19 cellular contexts compared by ENCODE assay signal in genomic region chr1:167229719-167230385, GRCh38. TPM values are rescaled to one million over a fixed set of nuclear protein-coding genes. Genes with fewer than 3 reads are reported as not detected.
DNase-seq lines count a peak whose midpoint lies in the region; ATAC-seq, FAIRE-seq and TF ChIP-seq lines count a peak whose summit lies in the region.
"Had no signal": no experiment of that assay in that cellular context is flagged by ENCODE, and none has a peak within 500 bp of the region (broad histone marks: within the 10 kb centered on the region; RNA-seq: fewer than 3 reads in every experiment).

No MANE protein-coding gene starts in this region.

- no peaks in the 10 kb centered on the region for H3K27me3 ChIP-seq in trophoblast cell (ENCODE audit: insufficient read depth, low read length)
- H3K27me3 ChIP-seq: testis had no signal

- H3K14ac ChIP-seq in trophoblast cell (ENCODE audit: low read length) = no peak overlapping the region

- no peak overlapping the region for H3K4me3 ChIP-seq in trophoblast cell (ENCODE audit: low read depth, low read length)
- H3K4me3 ChIP-seq: left ventricle myocardium inferior, testis had no signal

- intact Hi-C loops in activated B cell treated with CpG ODN at 0.5 μM for 24 hours (cut with micrococcal nuclease) = loop anchor here (2.0 to 10.0 kb wide), 2 partner anchors 17 to 1595 kb away; partner anchors contain the start of gene MGST3

- peak overlapping the region; percentile 49 for H2BK12ac ChIP-seq in trophoblast cell (ENCODE audit: low read length)

- H3K36me3 ChIP-seq in trophoblast cell (ENCODE audit: control insufficient read depth in 1 of 2, insufficient read depth in 2 of 2, low read length in 2 of 2) = no peaks in the 10 kb centered on the region
- H3K36me3 ChIP-seq: left ventricle myocardium inferior had no signal

- H3K4me2 ChIP-seq in trophoblast cell (ENCODE audit: low read length) = no peak overlapping the region

- H4K12ac ChIP-seq in trophoblast cell (ENCODE audit: low read depth, low read length) = no peak overlapping the region

- no peaks in the 10 kb centered on the region for H3K9me3 Mint-ChIP-seq in activated B cell treated with CpG ODN at 0.5 μM for 24 hours
- H3K9me3 Mint-ChIP-seq: endodermal cell had no signal

- no peaks in the 10 kb centered on the region for H3K36me3 Mint-ChIP-seq in activated B cell treated with CpG ODN at 0.5 μM for 24 hours (ENCODE audit: low read depth)

- H4K91ac ChIP-seq in trophoblast cell (ENCODE audit: low read depth, low read length) = no peak overlapping the region

- no peak overlapping the region for H4K8ac ChIP-seq in trophoblast cell (ENCODE audit: low read depth, low read length)

- H3K18ac ChIP-seq in trophoblast cell (ENCODE audit: low read length) = peak overlapping the region; percentile 78

- H3K79me2 ChIP-seq in trophoblast cell (ENCODE audit: control insufficient read depth, insufficient read depth, low read length, poor library complexity) = peaks cover 7% of the 10 kb centered on the region

- TF ChIP-seq CTCF in activated B cell treated with CpG ODN at 0.5 μM for 24 hours (IDR thresholded peaks at IDR 0.05) = no peak

- H3K27me3 Mint-ChIP-seq in activated B cell treated with CpG ODN at 0.5 μM for 24 hours = no peaks in the 10 kb centered on the region
- H3K27me3 Mint-ChIP-seq: T-helper 17 cell had no signal

- no peaks in the 10 kb centered on the region for H3K9me3 ChIP-seq in trophoblast cell (ENCODE audit: insufficient read depth, low read depth, low read length)
- H3K9me3 ChIP-seq: left ventricle myocardium inferior, testis had no signal

- no peak for DNase-seq in GM12892 (ENCODE audit: insufficient read length)
- DNase-seq in MV-4-11 (lab: John Stamatoyannopoulos, UW) = peak; percentile 64
- no peak for DNase-seq in activated B cell treated with CpG ODN at 0.5 μM for 24 hours
- DNase-seq in trophoblast cell = no peak
- no peak for DNase-seq in mucosa of gallbladder (ENCODE audit: low spot score)
- DNase-seq in central memory CD4-positive, alpha-beta T cell = no peak
- DNase-seq: activated naive CD4-positive, alpha-beta T cell; anterior cingulate cortex; cerebellar nuclear complex; DND-41; endodermal cell; left ventricle myocardium inferior; NCI-H2029; stimulated activated CD4-positive, alpha-beta T cell treated with anti-CD3 and anti-CD28 coated beads, Interleukin-4, amount 100 ng/mL, for 24 hours; stimulated activated CD8-positive, alpha-beta memory T cell treated with anti-CD3 and anti-CD28 coated beads, Interleukin-4, amount 100 ng/mL, for 48 hours; T-helper 17 cell; testis had no signal

- no peak overlapping the region for H3K23ac ChIP-seq in trophoblast cell (ENCODE audit: low read length)

- no peak overlapping the region for H3K27ac ChIP-seq in trophoblast cell (ENCODE audit: low read depth, low read length)
- H3K27ac ChIP-seq: left ventricle myocardium inferior, RWPE1, testis had no signal

- peaks cover 67% of the 10 kb centered on the region for H3K4me1 Mint-ChIP-seq in activated B cell treated with CpG ODN at 0.5 μM for 24 hours

- peak; percentile 17 for FAIRE-seq in GM12892 (lab: Jason Lieb, UNC)

- no peak overlapping the region for H2BK120ac ChIP-seq in trophoblast cell (ENCODE audit: insufficient read depth, low read length, poor library complexity)

- WGBS in trophoblast cell (ENCODE audit: extremely low coverage, insufficient coverage, insufficient read length) = no CpG with 5 or more reads among the region's 2 CpGs

- no peak overlapping the region for H2BK5ac ChIP-seq in trophoblast cell (ENCODE audit: low read depth, low read length, poor library complexity)

- POLR2A ChIA-PET in activated B cell treated with CpG ODN at 0.5 μM for 24 hours (lab: Charles Lee) = interaction anchor here (0.6 kb wide), 1 partner anchor 9 kb away, joined by 5 read pairs; the partner anchor contains the start of gene POU2F1

- peaks cover 0 to 2% of the 10 kb centered on the region in 2 experiments for H3K4me1 ChIP-seq in trophoblast cell (ENCODE audit: control insufficient read depth in 1 of 2, insufficient read depth in 2 of 2, low read length in 2 of 2)

- H3K4me3 Mint-ChIP-seq in activated B cell treated with CpG ODN at 0.5 μM for 24 hours = no peak overlapping the region
- H3K4me3 Mint-ChIP-seq: endodermal cell, T-helper 17 cell had no signal

- no peak for TF ChIP-seq POLR2A in GM12892 (IDR thresholded peaks at IDR 0.05; ENCODE audit: low read depth, low read length)

- CTCF ChIA-PET in activated B cell treated with CpG ODN at 0.5 μM for 24 hours (lab: Charles Lee) = no interaction called here

- no peak overlapping the region for H2AFZ ChIP-seq in trophoblast cell (ENCODE audit: insufficient read depth, low read length, poor library complexity)

- H3K79me1 ChIP-seq in trophoblast cell (ENCODE audit: low read length) = no peaks in the 10 kb centered on the region

- no peak overlapping the region for H2AK5ac ChIP-seq in trophoblast cell (ENCODE audit: low read length)

- H3K4ac ChIP-seq in trophoblast cell (ENCODE audit: low read depth, low read length) = peak overlapping the region; percentile 79

- no peak overlapping the region for H3K9ac ChIP-seq in trophoblast cell (ENCODE audit: low read length)

- H3K27ac Mint-ChIP-seq in activated B cell treated with CpG ODN at 0.5 μM for 24 hours = no peak overlapping the region
- H3K27ac Mint-ChIP-seq: endodermal cell, T-helper 17 cell had no signal

- ATAC-seq in activated B cell treated with CpG ODN at 0.5 μM for 24 hours (ENCODE audit: low read depth) (peak; percentile 31), GM21825 (IDR thresholded peaks at IDR 0.05; ENCODE audit: unreplicated experiment) (no peak)
- ATAC-seq: T-helper 17 cell had no signal

RNA-seq across cellular contexts. Expression of gene POU2F1, which starts 9.2 kb away (rescaled TPM):
- 8.3 TPM for polyA plus RNA-seq in GM12892 (2012; ENCODE audit: missing spikeins)
- total RNA-seq in activated B cell treated with CpG ODN at 0.5 μM for 24 hours = 30.5 and 35.5 TPM in 2 replicates
- polyA plus RNA-seq in trophoblast cell (2013) = 28.6 and 29.4 TPM in 2 replicates
- 12.5 TPM for total RNA-seq in mucosa of gallbladder
